8 cellular contexts compared by ENCODE assay signal in the genomic region with DNA sequence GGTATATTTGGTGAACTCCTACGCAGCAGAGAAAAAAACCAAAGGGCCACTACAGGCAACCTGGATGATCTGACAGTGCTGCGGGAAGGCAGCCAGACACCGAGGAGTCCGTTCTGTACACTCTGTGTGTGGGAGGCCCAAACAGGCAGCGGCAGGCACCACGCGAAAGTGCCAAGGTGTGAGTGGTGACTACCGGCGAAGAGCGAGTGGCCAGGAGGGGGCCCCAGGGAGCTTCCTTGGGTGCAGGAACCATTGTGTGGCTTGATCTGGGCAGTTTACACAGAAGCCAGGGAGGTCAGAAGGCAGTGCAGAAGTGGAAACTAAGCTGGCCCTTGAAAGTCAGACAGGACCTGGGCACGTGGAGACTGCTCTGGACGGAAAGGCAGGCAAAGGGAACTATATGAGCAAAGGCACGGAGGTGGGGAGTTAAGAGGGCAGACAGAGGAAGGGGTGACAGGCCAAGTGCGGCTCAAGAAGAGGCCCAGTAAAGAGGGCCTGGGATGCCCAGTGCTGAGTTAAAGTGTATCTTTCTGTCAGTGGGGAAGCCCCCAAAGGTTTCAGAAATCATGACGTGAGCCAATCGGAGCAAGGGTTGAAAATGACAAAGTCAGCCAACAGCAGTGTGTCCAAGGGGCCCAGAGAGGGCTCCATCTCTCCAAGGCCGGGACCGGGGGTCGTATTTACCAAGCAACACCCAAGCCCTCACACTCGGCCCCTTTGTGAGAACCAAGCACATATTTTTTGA. TPM values are rescaled to one million over a fixed set of nuclear protein-coding genes. Genes with fewer than 3 reads are reported as not detected.
DNase-seq lines count a peak whose midpoint lies in the region; ATAC-seq and TF ChIP-seq lines count a peak whose summit lies in the region.

No MANE protein-coding gene starts in this region.

- H3K27me3 Mint-ChIP-seq in CD4-positive, alpha-beta T cell, result no peaks in the 10 kb centered on the region

- H3K4me1 Mint-ChIP-seq in CD4-positive, alpha-beta T cell (ENCODE audit: low read depth), result peaks cover 61% of the 10 kb centered on the region

- peak; percentile 17 to 41 (median 28) for DNase-seq in CD4-positive, alpha-beta T cell
- DNase-seq in activated T-cell treated with anti-CD3 and anti-CD28 coated beads for 1 hour (ENCODE audit: low read depth) (peak; percentile 18), fibroblast of mammary gland (ENCODE audit: low read depth) (peak; percentile 70), occipital lobe (lab: John Stamatoyannopoulos, UW) (peak; percentile 76), NCI-H1694 (lab: John Stamatoyannopoulos, UW) (no peak), GM19240 (ENCODE audit: insufficient read length, low spot score) (no peak)

- peak; percentile 48 for TF ChIP-seq CTCF in CD4-positive, alpha-beta T cell (IDR thresholded peaks at IDR 0.05)
- peak; percentile 70 for TF ChIP-seq CTCF in fibroblast of mammary gland (conservative IDR thresholded peaks at IDR 0.05; ENCODE audit: control insufficient read depth, insufficient read depth, low read depth, low read length)

- H3K4me3 Mint-ChIP-seq in CD4-positive, alpha-beta T cell, result no peak overlapping the region

- POLR2A ChIA-PET in CD4-positive, alpha-beta T cell (lab: Charles Lee), result no interaction called here

- H3K27ac Mint-ChIP-seq in CD4-positive, alpha-beta T cell, result peak overlapping the region; percentile 51

- no peaks in the 10 kb centered on the region for H3K27me3 ChIP-seq in CD4-positive, alpha-beta T cell (ENCODE audit: control insufficient read depth, insufficient read depth, low read length)

- no peaks in the 10 kb centered on the region for H3K9me3 ChIP-seq in CD4-positive, alpha-beta T cell (ENCODE audit: control insufficient read depth, low read length)

- no peak overlapping the region for H3K27ac ChIP-seq in CD4-positive, alpha-beta T cell (ENCODE audit: low read depth, low read length)

- ATAC-seq in CD4-positive, alpha-beta T cell (ENCODE audit: poor library complexity), result no peak
- no peak for ATAC-seq in HG03159 (IDR thresholded peaks at IDR 0.05; ENCODE audit: unreplicated experiment)

- intact Hi-C loops in CD4-positive, alpha-beta T cell (cut with DNase I, micrococcal nuclease), result loop anchor here (2.0 to 10.0 kb wide), 2 partner anchors 57 to 91 kb away; partner anchors contain the start of gene MAFF (in 1 of the 2)

- no peak for TF ChIP-seq EP300 in Ishikawa (IDR thresholded peaks at IDR 0.05; ENCODE audit: borderline replicate concordance)

- no peak overlapping the region for H3K4me3 ChIP-seq in fibroblast of mammary gland (ENCODE audit: control insufficient read depth, low read depth, low read length)

- H3K36me3 Mint-ChIP-seq in CD4-positive, alpha-beta T cell (ENCODE audit: low read depth), result peaks cover 24% of the 10 kb centered on the region

- H3K9me3 Mint-ChIP-seq in CD4-positive, alpha-beta T cell, result no peaks in the 10 kb centered on the region

- CTCF ChIA-PET in CD4-positive, alpha-beta T cell (lab: Charles Lee), result interaction anchor here (1.0 kb wide), 1 partner anchor 8 kb away, joined by 3 read pairs; no protein-coding TSS in a partner anchor

- peak; percentile 55 for TF ChIP-seq RAD21 in Ishikawa (IDR thresholded peaks at IDR 0.05; ENCODE audit: low read depth)

TF ChIP-seq in Ishikawa, 13 proteins besides CTCF, POLR2A, EP300 and RAD21:
- TF ChIP-seq TEAD4 (IDR thresholded peaks at IDR 0.05) (no peak), NFIC (IDR thresholded peaks at IDR 0.05) (no peak), YY1 (IDR thresholded peaks at IDR 0.05; ENCODE audit: low read depth) (no peak), FOXM1 (IDR thresholded peaks at IDR 0.05; ENCODE audit: borderline replicate concordance, low read depth) (no peak), USF1 (IDR thresholded peaks at IDR 0.05) (no peak), ZBTB7A (IDR thresholded peaks at IDR 0.05; ENCODE audit: low read depth) (no peak)
- TF ChIP-seq, protein P1, sequence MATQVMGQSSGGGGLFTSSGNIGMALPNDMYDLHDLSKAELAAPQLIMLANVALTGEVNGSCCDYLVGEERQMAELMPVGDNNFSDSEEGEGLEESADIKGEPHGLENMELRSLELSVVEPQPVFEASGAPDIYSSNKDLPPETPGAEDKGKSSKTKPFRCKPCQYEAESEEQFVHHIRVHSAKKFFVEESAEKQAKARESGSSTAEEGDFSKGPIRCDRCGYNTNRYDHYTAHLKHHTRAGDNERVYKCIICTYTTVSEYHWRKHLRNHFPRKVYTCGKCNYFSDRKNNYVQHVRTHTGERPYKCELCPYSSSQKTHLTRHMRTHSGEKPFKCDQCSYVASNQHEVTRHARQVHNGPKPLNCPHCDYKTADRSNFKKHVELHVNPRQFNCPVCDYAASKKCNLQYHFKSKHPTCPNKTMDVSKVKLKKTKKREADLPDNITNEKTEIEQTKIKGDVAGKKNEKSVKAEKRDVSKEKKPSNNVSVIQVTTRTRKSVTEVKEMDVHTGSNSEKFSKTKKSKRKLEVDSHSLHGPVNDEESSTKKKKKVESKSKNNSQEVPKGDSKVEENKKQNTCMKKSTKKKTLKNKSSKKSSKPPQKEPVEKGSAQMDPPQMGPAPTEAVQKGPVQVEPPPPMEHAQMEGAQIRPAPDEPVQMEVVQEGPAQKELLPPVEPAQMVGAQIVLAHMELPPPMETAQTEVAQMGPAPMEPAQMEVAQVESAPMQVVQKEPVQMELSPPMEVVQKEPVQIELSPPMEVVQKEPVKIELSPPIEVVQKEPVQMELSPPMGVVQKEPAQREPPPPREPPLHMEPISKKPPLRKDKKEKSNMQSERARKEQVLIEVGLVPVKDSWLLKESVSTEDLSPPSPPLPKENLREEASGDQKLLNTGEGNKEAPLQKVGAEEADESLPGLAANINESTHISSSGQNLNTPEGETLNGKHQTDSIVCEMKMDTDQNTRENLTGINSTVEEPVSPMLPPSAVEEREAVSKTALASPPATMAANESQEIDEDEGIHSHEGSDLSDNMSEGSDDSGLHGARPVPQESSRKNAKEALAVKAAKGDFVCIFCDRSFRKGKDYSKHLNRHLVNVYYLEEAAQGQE (IDR thresholded peaks at IDR 0.05; ENCODE audit: low read depth), result no peak

RNA-seq across cellular contexts. Expression of gene TMEM184B, which starts 10.6 kb away (rescaled TPM):
- 10 to 100 TPM; 49.3 to 50.1 TPM for total RNA-seq in CD4-positive, alpha-beta T cell
- total RNA-seq in occipital lobe, result 10.9 TPM

RNA-seq across cellular contexts. Expression of gene CSNK1E, which starts 55.0 kb away (rescaled TPM):
- 100 to 1,000 TPM; 208 to 217 TPM for total RNA-seq in CD4-positive, alpha-beta T cell
- total RNA-seq in occipital lobe, result 172 TPM

Comparison
In these comparisons a context has a peak if more than half of its experiments do, and no peak if none do; other contexts are left out.
1. DNase-seq: peak in CD4-positive, alpha-beta T cell (10 of 10), activated T-cell treated with anti-CD3 and anti-CD28 coated beads for 1 hour (single experiment), fibroblast of mammary gland (single experiment) and occipital lobe (single experiment); none in NCI-H1694 (single experiment) and GM19240 (single experiment).